Comparison of ENCODE assay signal across 20 cellular contexts in the genomic region with DNA sequence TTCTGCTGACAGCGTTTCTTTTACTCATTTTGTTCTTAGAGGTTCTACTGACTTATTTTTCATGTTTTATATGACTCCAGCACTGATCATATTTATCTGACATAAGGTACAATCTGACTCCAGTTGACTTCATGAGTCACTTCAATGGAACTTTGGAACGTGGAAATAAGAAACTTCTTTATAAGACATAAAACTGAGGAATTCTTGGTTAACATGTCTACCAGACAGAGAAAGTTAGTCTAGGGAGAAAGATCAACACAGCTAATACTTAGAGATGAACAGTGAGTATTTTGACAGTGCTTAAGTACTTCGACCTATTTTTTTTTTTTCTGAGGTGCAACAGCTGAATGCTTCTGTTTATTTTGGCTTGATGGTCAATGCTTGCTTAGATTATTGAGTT.
DNase-seq lines count a peak whose midpoint lies in the region; TF ChIP-seq lines count a peak whose summit lies in the region.
"Had no signal": no experiment of that assay in that cellular context is flagged by ENCODE, and none has a peak within 500 bp of the region (broad histone marks: within the 10 kb centered on the region; RNA-seq: fewer than 3 reads in every experiment).

No MANE protein-coding gene starts in this region.

- peaks cover 14% of the 10 kb centered on the region for H3K9me3 Mint-ChIP-seq in neural crest cell
- H3K9me3 Mint-ChIP-seq: activated CD4-positive, alpha-beta T cell treated with anti-CD3 and anti-CD28 coated beads, Interleukin-2, amount 10 ng/mL, durations not matched to agents 7 days and 5 days had no signal

- H3K4me3 Mint-ChIP-seq in neural crest cell, result no peak overlapping the region
- H3K4me3 Mint-ChIP-seq: activated CD4-positive, alpha-beta T cell treated with anti-CD3 and anti-CD28 coated beads, Interleukin-2, amount 10 ng/mL, durations not matched to agents 7 days and 5 days; activated naive CD8-positive, alpha-beta T cell treated with anti-CD3 and anti-CD28 coated beads, Interleukin-2, amount 10 ng/mL, durations not matched to agents 7 days and 5 days had no signal

- peaks cover 11% of the 10 kb centered on the region for H3K36me3 Mint-ChIP-seq in neural crest cell (ENCODE audit: low read depth)
- H3K36me3 Mint-ChIP-seq: activated naive CD8-positive, alpha-beta T cell treated with anti-CD3 and anti-CD28 coated beads, Interleukin-2, amount 10 ng/mL, durations not matched to agents 7 days and 5 days had no signal

- no peaks in the 10 kb centered on the region for H3K27me3 Mint-ChIP-seq in neural crest cell (ENCODE audit: low read depth)
- H3K27me3 Mint-ChIP-seq: activated CD4-positive, alpha-beta T cell treated with anti-CD3 and anti-CD28 coated beads, Interleukin-2, amount 10 ng/mL, durations not matched to agents 7 days and 5 days; activated naive CD8-positive, alpha-beta T cell treated with anti-CD3 and anti-CD28 coated beads, Interleukin-2, amount 10 ng/mL, durations not matched to agents 7 days and 5 days had no signal

- H3K27ac Mint-ChIP-seq in neural crest cell (ENCODE audit: unreplicated experiment), result peak overlapping the region; percentile 40
- H3K27ac Mint-ChIP-seq: activated CD4-positive, alpha-beta T cell treated with anti-CD3 and anti-CD28 coated beads, Interleukin-2, amount 10 ng/mL, durations not matched to agents 7 days and 5 days; activated naive CD8-positive, alpha-beta T cell treated with anti-CD3 and anti-CD28 coated beads, Interleukin-2, amount 10 ng/mL, durations not matched to agents 7 days and 5 days had no signal

- H3K4me3 ChIP-seq in AG10803 (ENCODE audit: low read length) (no peak overlapping the region), epithelial cell of proximal tubule (ENCODE audit: low read depth, low read length) (no peak overlapping the region)
- H3K4me3 ChIP-seq: pancreas, SJSA1, spleen, upper lobe of right lung had no signal

- DNase-seq in AG10803 (ENCODE audit: low read depth) (peak; percentile 58), M059J (ENCODE audit: low read depth) (peak; percentile 54), epithelial cell of proximal tubule (ENCODE audit: low read depth) (peak; percentile 16), neural crest cell (ENCODE audit: low read depth, low spot score) (no peak), epidermal melanocyte (ENCODE audit: insufficient read length, low spot score) (no peak), NCI-H774 (lab: John Stamatoyannopoulos, UW) (no peak), NCI-H526 (lab: John Stamatoyannopoulos, UW) (no peak)
- DNase-seq in activated T-cell treated with anti-CD3 and anti-CD28 coated beads, Interleukin-2, amount 50 U/mL, for 48 hours, result no peak
- DNase-seq: activated CD4-positive, alpha-beta T cell treated with anti-CD3 and anti-CD28 coated beads, Interleukin-2, amount 10 ng/mL, durations not matched to agents 7 days and 5 days; activated naive CD8-positive, alpha-beta T cell treated with anti-CD3 and anti-CD28 coated beads, Interleukin-2, amount 10 ng/mL, durations not matched to agents 7 days and 5 days; activated T-cell treated with anti-CD3 and anti-CD28 coated beads, Interleukin-2, amount 50 U/mL, for 1 hour; head of caudate nucleus; KBM-7; NCI-H1417 treated with DMSO at 0.1 percent for 48 hours; NK-92 treated with Interleukin-12 subunit alpha and Interleukin-12 subunit beta, amount 100 ng/mL, for 24 hours; pancreas; spleen; stimulated activated naive CD4-positive, alpha-beta T cell treated with Interleukin-2 at 50 U/mL for 16 hours; upper lobe of right lung had no signal

- TF ChIP-seq CTCF in AG10803 (conservative IDR thresholded peaks at IDR 0.05; ENCODE audit: low read length) (no peak), epithelial cell of proximal tubule (conservative IDR thresholded peaks at IDR 0.05; ENCODE audit: low read depth, low read length) (no peak), neural crest cell (conservative IDR thresholded peaks at IDR 0.05) (no peak)

- no peaks in the 10 kb centered on the region for H3K4me1 Mint-ChIP-seq in neural crest cell
- H3K4me1 Mint-ChIP-seq: activated CD4-positive, alpha-beta T cell treated with anti-CD3 and anti-CD28 coated beads, Interleukin-2, amount 10 ng/mL, durations not matched to agents 7 days and 5 days; activated naive CD8-positive, alpha-beta T cell treated with anti-CD3 and anti-CD28 coated beads, Interleukin-2, amount 10 ng/mL, durations not matched to agents 7 days and 5 days had no signal

Comparison
In these comparisons a context has a peak if more than half of its experiments do, and no peak if none do; other contexts are left out.
1. DNase-seq: peak in AG10803 (single experiment), M059J (single experiment) and epithelial cell of proximal tubule (single experiment); none in neural crest cell (single experiment), epidermal melanocyte (single experiment), NCI-H774 (single experiment), NCI-H526 (0 of 2) and activated T-cell treated with anti-CD3 and anti-CD28 coated beads, Interleukin-2, amount 50 U/mL, for 48 hours (0 of 2).